In the genomic region with DNA sequence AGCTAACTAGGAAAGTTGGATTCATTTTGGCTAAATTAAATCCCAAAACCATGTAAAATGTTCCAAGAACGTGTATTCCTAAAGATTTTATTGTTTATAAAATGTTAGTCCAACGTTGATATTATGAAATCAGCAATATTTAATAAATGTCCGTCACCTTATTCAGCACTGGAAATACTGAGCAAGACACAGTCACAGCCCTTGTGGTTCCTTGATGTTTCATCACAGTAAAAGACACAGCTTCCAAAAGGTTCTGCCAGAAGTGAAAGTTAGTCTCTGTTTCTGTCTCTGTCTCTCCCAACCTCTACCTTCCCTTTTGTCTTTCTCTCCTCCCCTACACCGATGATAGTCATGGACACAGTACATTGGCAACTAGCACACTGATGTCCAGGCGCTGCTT, we compare ENCODE assay signal across 25 cellular contexts.
"Had no signal": no experiment of that assay in that cellular context is flagged by ENCODE, and none has a peak within 500 bp of the region (broad histone marks: within the 10 kb centered on the region; RNA-seq: fewer than 3 reads in every experiment).

No MANE protein-coding gene starts in this region.

- H3K9me3 ChIP-seq: lower lobe of right lung, ovary, psoas muscle, right atrium auricular region, suprapubic skin, tibial nerve, uterus had no signal

- H3K4me1 Mint-ChIP-seq: activated naive CD8-positive, alpha-beta T cell treated with anti-CD3 and anti-CD28 coated beads, Interleukin-2, amount 10 ng/mL, durations not matched to agents 7 days and 5 days; stimulated activated effector memory CD8-positive, alpha-beta T cell treated with anti-CD3 and anti-CD28 coated beads, Interleukin-12 subunit alpha, Interleukin-12 subunit beta, amount 100 ng/mL, for 72 hours had no signal

- H3K27me3 ChIP-seq: ovary, right atrium auricular region, suprapubic skin, tibial nerve, uterus had no signal

- H3K4me3 ChIP-seq: lower lobe of right lung, ovary, psoas muscle, right atrium auricular region, skin epidermis, suprapubic skin, tibial nerve, uterus had no signal

- H3K27ac Mint-ChIP-seq: activated naive CD4-positive, alpha-beta T cell treated with anti-CD3 and anti-CD28 coated beads for 36 hours; activated naive CD8-positive, alpha-beta T cell treated with anti-CD3 and anti-CD28 coated beads, Interleukin-2, amount 10 ng/mL, durations not matched to agents 7 days and 5 days; naive thymus-derived CD4-positive, alpha-beta T cell; stimulated activated effector memory CD8-positive, alpha-beta T cell treated with anti-CD3 and anti-CD28 coated beads, Interleukin-12 subunit alpha, Interleukin-12 subunit beta, amount 100 ng/mL, for 72 hours; stimulated activated naive CD8-positive, alpha-beta T cell treated with anti-CD3 and anti-CD28 coated beads, Interleukin-15, amount 100 ng/mL, for 72 hours had no signal

- ATAC-seq: activated T-cell treated with anti-CD3 and anti-CD28 coated beads, Interleukin-2, amount 50 U/mL, for 4 hours; left colon; lower lobe of right lung; naive thymus-derived CD4-positive, alpha-beta T cell; psoas muscle; stimulated activated effector memory CD8-positive, alpha-beta T cell treated with anti-CD3 and anti-CD28 coated beads, Interleukin-12 subunit alpha, Interleukin-12 subunit beta, amount 100 ng/mL, for 72 hours; stimulated activated naive CD8-positive, alpha-beta T cell treated with anti-CD3 and anti-CD28 coated beads, Interleukin-15, amount 100 ng/mL, for 72 hours had no signal

- H3K4me3 Mint-ChIP-seq: activated naive CD4-positive, alpha-beta T cell treated with anti-CD3 and anti-CD28 coated beads for 36 hours; activated naive CD8-positive, alpha-beta T cell treated with anti-CD3 and anti-CD28 coated beads, Interleukin-2, amount 10 ng/mL, durations not matched to agents 7 days and 5 days; activated T-cell treated with anti-CD3 and anti-CD28 coated beads, Interleukin-2, amount 50 U/mL, for 4 hours; naive thymus-derived CD4-positive, alpha-beta T cell; stimulated activated effector memory CD8-positive, alpha-beta T cell treated with anti-CD3 and anti-CD28 coated beads, Interleukin-12 subunit alpha, Interleukin-12 subunit beta, amount 100 ng/mL, for 72 hours; stimulated activated naive CD8-positive, alpha-beta T cell treated with anti-CD3 and anti-CD28 coated beads, Interleukin-15, amount 100 ng/mL, for 72 hours had no signal

- H3K4me1 ChIP-seq: lower lobe of right lung, psoas muscle, right atrium auricular region, uterus had no signal

- H3K27ac ChIP-seq: epithelial cell of prostate, lower lobe of right lung, ovary, psoas muscle, right atrium auricular region, skin epidermis, suprapubic skin, tibial nerve, uterus had no signal

- H3K9me3 Mint-ChIP-seq: activated naive CD4-positive, alpha-beta T cell treated with anti-CD3 and anti-CD28 coated beads for 36 hours; activated naive CD8-positive, alpha-beta T cell treated with anti-CD3 and anti-CD28 coated beads, Interleukin-2, amount 10 ng/mL, durations not matched to agents 7 days and 5 days; activated T-cell treated with anti-CD3 and anti-CD28 coated beads, Interleukin-2, amount 50 U/mL, for 4 hours; naive thymus-derived CD4-positive, alpha-beta T cell; stimulated activated effector memory CD8-positive, alpha-beta T cell treated with anti-CD3 and anti-CD28 coated beads, Interleukin-12 subunit alpha, Interleukin-12 subunit beta, amount 100 ng/mL, for 72 hours; stimulated activated naive CD8-positive, alpha-beta T cell treated with anti-CD3 and anti-CD28 coated beads, Interleukin-15, amount 100 ng/mL, for 72 hours had no signal

- DNase-seq: activated CD4-positive, alpha-beta T cell treated with anti-CD3 and anti-CD28 coated beads for 4 hours; activated CD4-positive, alpha-beta T cell treated with anti-CD3 and anti-CD28 coated beads, Interleukin-2, amount 50 U/mL, for 48 hours; activated CD4-positive, CD25-positive, alpha-beta regulatory T cell; activated CD8-positive, alpha-beta memory T cell treated with anti-CD3 and anti-CD28 coated beads, Interleukin-2, amount 50 U/mL, for 48 hours; activated naive CD4-positive, alpha-beta T cell treated with anti-CD3 and anti-CD28 coated beads for 36 hours; activated naive CD8-positive, alpha-beta T cell treated with anti-CD3 and anti-CD28 coated beads, Interleukin-2, amount 10 ng/mL, durations not matched to agents 7 days and 5 days; activated T-cell treated with anti-CD3 and anti-CD28 coated beads, Interleukin-2, amount 50 U/mL, for 4 hours; amygdala; foreskin fibroblast; left colon; lower lobe of right lung; naive thymus-derived CD4-positive, alpha-beta T cell; ovary; psoas muscle; stimulated activated CD4-positive, alpha-beta T cell treated with anti-CD3 and anti-CD28 coated beads, Interleukin-2, amount 100 ng/mL, for 24 hours; stimulated activated naive CD8-positive, alpha-beta T cell treated with anti-CD3 and anti-CD28 coated beads, Interleukin-15, amount 100 ng/mL, for 72 hours; T-helper 1 cell; T-helper 9 cell; uterus had no signal

- H3K36me3 ChIP-seq: lower lobe of right lung, ovary, right atrium auricular region, suprapubic skin, tibial nerve, uterus had no signal

- H3K27me3 Mint-ChIP-seq: activated naive CD8-positive, alpha-beta T cell treated with anti-CD3 and anti-CD28 coated beads, Interleukin-2, amount 10 ng/mL, durations not matched to agents 7 days and 5 days; naive thymus-derived CD4-positive, alpha-beta T cell; stimulated activated naive CD8-positive, alpha-beta T cell treated with anti-CD3 and anti-CD28 coated beads, Interleukin-15, amount 100 ng/mL, for 72 hours had no signal

- H3K36me3 Mint-ChIP-seq: activated naive CD8-positive, alpha-beta T cell treated with anti-CD3 and anti-CD28 coated beads, Interleukin-2, amount 10 ng/mL, durations not matched to agents 7 days and 5 days; stimulated activated effector memory CD8-positive, alpha-beta T cell treated with anti-CD3 and anti-CD28 coated beads, Interleukin-12 subunit alpha, Interleukin-12 subunit beta, amount 100 ng/mL, for 72 hours had no signal
